In the genomic region with DNA sequence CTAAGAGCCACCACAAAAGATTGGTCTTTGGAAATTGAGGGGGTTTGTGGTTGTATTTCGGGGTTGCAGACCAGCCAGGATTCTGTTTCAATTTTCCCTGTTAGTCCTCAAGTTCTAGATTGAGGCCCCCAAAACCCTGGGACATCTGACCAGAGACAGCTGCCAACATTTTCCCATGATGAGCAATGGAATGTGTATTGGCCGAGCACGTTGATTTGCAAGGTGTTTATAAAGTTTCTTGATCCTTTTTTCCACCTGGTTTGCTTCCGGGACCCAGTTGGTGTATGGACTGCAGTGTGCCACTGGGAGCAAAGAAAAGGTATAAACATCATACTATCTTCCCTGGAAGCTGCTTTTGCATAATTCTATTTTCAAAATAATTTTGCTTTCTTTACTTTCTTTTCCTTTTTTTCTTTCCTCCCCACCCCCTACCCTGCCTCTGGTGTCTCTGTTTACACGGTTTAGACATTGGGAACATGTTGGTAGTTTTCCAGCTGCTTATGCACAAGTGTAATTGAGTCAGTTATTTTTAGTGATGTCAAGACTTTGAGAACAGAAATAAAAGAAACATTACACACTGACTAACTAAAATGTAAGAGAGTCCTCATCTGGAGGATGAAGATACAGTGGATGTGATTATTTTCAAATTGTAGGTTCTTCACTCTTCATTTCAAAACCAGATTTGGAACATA, we compare ENCODE assay signal across 21 cellular contexts.
A peak's percentile ranks its signal among the peaks of the same experiment; 100 is the strongest.
DNase-seq lines count a peak whose midpoint lies in the region; ATAC-seq and TF ChIP-seq lines count a peak whose summit lies in the region.
"Had no signal": no experiment of that assay in that cellular context is flagged by ENCODE, and none has a peak within 500 bp of the region (broad histone marks: within the 10 kb centered on the region; RNA-seq: fewer than 3 reads in every experiment).

No MANE protein-coding gene starts in this region.

- H3K4me3 ChIP-seq in GM23338 (no peak overlapping the region), ovary (peak overlapping the region; percentile 8)
- H3K4me3 ChIP-seq: lower lobe of right lung, SJSA1 had no signal

- peak overlapping the region; percentile 45; the same call in 1 of the 2 replicates for H2AFZ ChIP-seq in GM23338

- H3K36me3 ChIP-seq in GM23338 (ENCODE audit: insufficient read depth) (no peaks in the 10 kb centered on the region), ovary (no peaks in the 10 kb centered on the region)
- H3K36me3 ChIP-seq: lower lobe of right lung, SJSA1 had no signal

- intact Hi-C loops in left ventricle myocardium superior (cut with micrococcal nuclease) (no loop called here), ovary (cut with DNase I) (no loop called here), natural killer cell (cut with micrococcal nuclease) (no loop called here)
- intact Hi-C loops in activated T-helper 1 cell treated with anti-CD3 and anti-CD28 coated beads, Interleukin-12 subunit alpha, Interleukin-12 subunit beta, Interleukin-2, Interleukin-4 antibody, amounts not matched to agents 30 ng/mL and 10 ng/mL and 1 ng/mL, durations not matched to agents 14 hours and 24 hours and 36 hours (cut with micrococcal nuclease), result no loop called here

- peaks cover 4% of the 10 kb centered on the region; the same call in 2 of the 3 replicates for H3K9me3 Mint-ChIP-seq in GM23338
- H3K9me3 Mint-ChIP-seq in chondrocyte (ENCODE audit: low read depth), result peaks cover 8% of the 10 kb centered on the region
- H3K9me3 Mint-ChIP-seq in activated T-helper 1 cell treated with anti-CD3 and anti-CD28 coated beads, Interleukin-12 subunit alpha, Interleukin-12 subunit beta, Interleukin-2, Interleukin-4 antibody, amounts not matched to agents 30 ng/mL and 10 ng/mL and 1 ng/mL, durations not matched to agents 14 hours and 24 hours and 36 hours, result peaks cover 10% of the 10 kb centered on the region
- H3K9me3 Mint-ChIP-seq in natural killer cell, result peaks cover 0 to 5% of the 10 kb centered on the region in 2 donors
- H3K9me3 Mint-ChIP-seq: activated naive CD4-positive, alpha-beta T cell treated with anti-CD3 and anti-CD28 coated beads, Interleukin-2, amount 50 U/mL, for 24 hours had no signal

- no peaks in the 10 kb centered on the region for H3F3A ChIP-seq in GM23338 (replicated peaks; ENCODE audit: low read depth)

- H3K9me2 ChIP-seq in GM23338 (ENCODE audit: insufficient read depth), result peaks cover 3% of the 10 kb centered on the region; the same call in 1 of the 2 replicates

- H3K27ac Mint-ChIP-seq in GM23338 (no peak overlapping the region), chondrocyte (ENCODE audit: unreplicated experiment) (peak overlapping the region; percentile 52), natural killer cell (no peak overlapping the region)
- H3K27ac Mint-ChIP-seq in activated T-helper 1 cell treated with anti-CD3 and anti-CD28 coated beads, Interleukin-12 subunit alpha, Interleukin-12 subunit beta, Interleukin-2, Interleukin-4 antibody, amounts not matched to agents 30 ng/mL and 10 ng/mL and 1 ng/mL, durations not matched to agents 14 hours and 24 hours and 36 hours, result no peak overlapping the region
- H3K27ac Mint-ChIP-seq: activated naive CD4-positive, alpha-beta T cell treated with anti-CD3 and anti-CD28 coated beads, Interleukin-2, amount 50 U/mL, for 24 hours; immature natural killer cell; T-helper 1 cell treated with Interleukin-12 subunit alpha and Interleukin-12 subunit beta and Interleukin-4 antibody, amounts not matched to agents 30 μg/mL and 1 μg/mL, for 36 hours had no signal

- H3K79me2 ChIP-seq in GM23338 (replicated peaks; ENCODE audit: insufficient read depth), result no peaks in the 10 kb centered on the region

- no peak for DNase-seq in GM23338 (ENCODE audit: low spot score)
- no peak for DNase-seq in chondrocyte (ENCODE audit: low spot score)
- DNase-seq in left ventricle myocardium superior, result no peak
- DNase-seq in ovary, result no peak
- DNase-seq in activated T-helper 1 cell treated with anti-CD3 and anti-CD28 coated beads, Interleukin-12 subunit alpha, Interleukin-12 subunit beta, Interleukin-2, Interleukin-4 antibody, amounts not matched to agents 30 ng/mL and 10 ng/mL and 1 ng/mL, durations not matched to agents 14 hours and 24 hours and 36 hours (ENCODE audit: low spot score), result no peak
- no peak for DNase-seq in NCI-H345 treated with DMSO at 0.1 percent for 48 hours (lab: John Stamatoyannopoulos, UW; ENCODE audit: unreplicated experiment)
- no peak for DNase-seq in natural killer cell
- DNase-seq: activated CD4-positive, alpha-beta T cell treated with anti-CD3 and anti-CD28 coated beads, Interleukin-2, amount 50 U/mL, for 1 hour; effector memory CD4-positive, alpha-beta T cell; immature natural killer cell; lower lobe of right lung; NCI-H1105; NCI-H2081; NCI-H345; occipital lobe; substantia nigra had no signal

- no peaks in the 10 kb centered on the region for H3K27me3 Mint-ChIP-seq in GM23338 (ENCODE audit: insufficient read depth, low read depth, poor library complexity)
- H3K27me3 Mint-ChIP-seq in chondrocyte (ENCODE audit: low read depth), result no peaks in the 10 kb centered on the region
- H3K27me3 Mint-ChIP-seq in activated T-helper 1 cell treated with anti-CD3 and anti-CD28 coated beads, Interleukin-12 subunit alpha, Interleukin-12 subunit beta, Interleukin-2, Interleukin-4 antibody, amounts not matched to agents 30 ng/mL and 10 ng/mL and 1 ng/mL, durations not matched to agents 14 hours and 24 hours and 36 hours (ENCODE audit: insufficient read depth), result no peaks in the 10 kb centered on the region
- no peaks in the 10 kb centered on the region for H3K27me3 Mint-ChIP-seq in natural killer cell (ENCODE audit: low read depth in 2 of 2)
- H3K27me3 Mint-ChIP-seq: activated naive CD4-positive, alpha-beta T cell treated with anti-CD3 and anti-CD28 coated beads, Interleukin-2, amount 50 U/mL, for 24 hours had no signal

- H3K27ac ChIP-seq in GM23338 (ENCODE audit: low read depth) (no peak overlapping the region), ovary (no peak overlapping the region)
- H3K27ac ChIP-seq: lower lobe of right lung, SJSA1 had no signal

- no peak overlapping the region for H3K4me2 ChIP-seq in GM23338

- TF ChIP-seq CTCF in GM23338 (conservative IDR thresholded peaks at IDR 0.05; ENCODE audit: low read depth in 2 of 2) (no peak), chondrocyte (IDR thresholded peaks at IDR 0.05) (no peak), ovary (IDR thresholded peaks at IDR 0.05) (no peak), natural killer cell (IDR thresholded peaks at IDR 0.05) (no peak)

- WGBS in ovary, 3 donors, result 8 to 12% (median 10%) methylated on average over 5 of the region's 5 CpGs

- H3K4me1 ChIP-seq in GM23338 (ENCODE audit: insufficient read depth) (no peaks in the 10 kb centered on the region), ovary (ENCODE audit: insufficient read depth) (peaks cover 4% of the 10 kb centered on the region)
- H3K4me1 ChIP-seq: SJSA1 had no signal

- no peak for TF ChIP-seq POLR2A in ovary (IDR thresholded peaks at IDR 0.05)

- no peaks in the 10 kb centered on the region for H4K20me1 ChIP-seq in GM23338 (replicated peaks; ENCODE audit: insufficient read depth)

- no peaks in the 10 kb centered on the region for H3K27me3 ChIP-seq in GM23338 (ENCODE audit: insufficient read depth)
- no peaks in the 10 kb centered on the region for H3K27me3 ChIP-seq in ovary
- H3K27me3 ChIP-seq: SJSA1 had no signal

- TF ChIP-seq EP300 in ovary (IDR thresholded peaks at IDR 0.05), result no peak

- no peak overlapping the region for H3K4me3 Mint-ChIP-seq in GM23338
- no peak overlapping the region for H3K4me3 Mint-ChIP-seq in chondrocyte (ENCODE audit: unreplicated experiment)
- H3K4me3 Mint-ChIP-seq in activated T-helper 1 cell treated with anti-CD3 and anti-CD28 coated beads, Interleukin-12 subunit alpha, Interleukin-12 subunit beta, Interleukin-2, Interleukin-4 antibody, amounts not matched to agents 30 ng/mL and 10 ng/mL and 1 ng/mL, durations not matched to agents 14 hours and 24 hours and 36 hours, result no peak overlapping the region
- H3K4me3 Mint-ChIP-seq in natural killer cell, result no peak overlapping the region
- H3K4me3 Mint-ChIP-seq: activated naive CD4-positive, alpha-beta T cell treated with anti-CD3 and anti-CD28 coated beads, Interleukin-2, amount 50 U/mL, for 24 hours; immature natural killer cell; T-helper 1 cell treated with Interleukin-12 subunit alpha and Interleukin-12 subunit beta and Interleukin-4 antibody, amounts not matched to agents 30 μg/mL and 1 μg/mL, for 36 hours had no signal

- H3K36me3 Mint-ChIP-seq in GM23338 (ENCODE audit: low read depth), result peaks cover 4% of the 10 kb centered on the region; the same call in 2 of the 3 replicates
- no peaks in the 10 kb centered on the region for H3K36me3 Mint-ChIP-seq in chondrocyte (ENCODE audit: low read depth)
- H3K36me3 Mint-ChIP-seq in activated T-helper 1 cell treated with anti-CD3 and anti-CD28 coated beads, Interleukin-12 subunit alpha, Interleukin-12 subunit beta, Interleukin-2, Interleukin-4 antibody, amounts not matched to agents 30 ng/mL and 10 ng/mL and 1 ng/mL, durations not matched to agents 14 hours and 24 hours and 36 hours (ENCODE audit: low read depth), result no peaks in the 10 kb centered on the region
- H3K36me3 Mint-ChIP-seq in natural killer cell, result no peaks in the 10 kb centered on the region
- H3K36me3 Mint-ChIP-seq: activated naive CD4-positive, alpha-beta T cell treated with anti-CD3 and anti-CD28 coated beads, Interleukin-2, amount 50 U/mL, for 24 hours had no signal

- no peaks in the 10 kb centered on the region for H3K9me3 ChIP-seq in ovary
- H3K9me3 ChIP-seq: lower lobe of right lung, SJSA1 had no signal

- no peak for ATAC-seq in GM23338
- ATAC-seq in left ventricle myocardium superior, result peak; percentile 86
- no peak for ATAC-seq in GM19035 (IDR thresholded peaks at IDR 0.05; ENCODE audit: unreplicated experiment)
- no peak for ATAC-seq in natural killer cell
- ATAC-seq: HepG2 had no signal

- H3K4me1 Mint-ChIP-seq in GM23338 (peaks cover 6% of the 10 kb centered on the region; the same call in 1 of the 3 replicates), chondrocyte (ENCODE audit: low read depth) (peaks cover 36% of the 10 kb centered on the region), natural killer cell (no peaks in the 10 kb centered on the region)
- H3K4me1 Mint-ChIP-seq in activated T-helper 1 cell treated with anti-CD3 and anti-CD28 coated beads, Interleukin-12 subunit alpha, Interleukin-12 subunit beta, Interleukin-2, Interleukin-4 antibody, amounts not matched to agents 30 ng/mL and 10 ng/mL and 1 ng/mL, durations not matched to agents 14 hours and 24 hours and 36 hours (ENCODE audit: low read depth), result no peaks in the 10 kb centered on the region
- H3K4me1 Mint-ChIP-seq: activated naive CD4-positive, alpha-beta T cell treated with anti-CD3 and anti-CD28 coated beads, Interleukin-2, amount 50 U/mL, for 24 hours; immature natural killer cell had no signal

TF ChIP-seq in GM23338, 12 proteins besides CTCF, POLR2A, EP300 and RAD21 (continues in another document):
- TF ChIP-seq ZNF114 (CRISPR knock-in tag; IDR thresholded peaks at IDR 0.05), result no peak
